ENCODE assay signal across 9 cellular contexts in genomic region chr3:186785517-186786018, GRCh38. TPM values are rescaled to one million over a fixed set of nuclear protein-coding genes. Genes with fewer than 3 reads are reported as not detected.
A peak's percentile ranks its signal among the peaks of the same experiment; 100 is the strongest.
DNase-seq lines count a peak whose midpoint lies in the region; ATAC-seq and TF ChIP-seq lines count a peak whose summit lies in the region.
"Had no signal": no experiment of that assay in that cellular context is flagged by ENCODE, and none has a peak within 500 bp of the region (broad histone marks: within the 10 kb centered on the region; RNA-seq: fewer than 3 reads in every experiment).

No MANE protein-coding gene starts in this region.

- H3K27me3 ChIP-seq in kidney epithelial cell (ENCODE audit: control insufficient read depth, insufficient read depth, low read length) (no peaks in the 10 kb centered on the region), thyroid gland (no peaks in the 10 kb centered on the region)

- peak overlapping the region; percentile 99 for H3K27ac Mint-ChIP-seq in activated naive CD8-positive, alpha-beta T cell treated with anti-CD3 and anti-CD28 coated beads, Interleukin-2, amount 10 ng/mL, durations not matched to agents 7 days and 5 days

- no peaks in the 10 kb centered on the region for H3K27me3 Mint-ChIP-seq in activated naive CD8-positive, alpha-beta T cell treated with anti-CD3 and anti-CD28 coated beads, Interleukin-2, amount 10 ng/mL, durations not matched to agents 7 days and 5 days

- H3K4me3 Mint-ChIP-seq in activated naive CD8-positive, alpha-beta T cell treated with anti-CD3 and anti-CD28 coated beads, Interleukin-2, amount 10 ng/mL, durations not matched to agents 7 days and 5 days = peak overlapping the region; percentile 100

- H3K36me3 ChIP-seq in kidney epithelial cell (ENCODE audit: control insufficient read depth, insufficient read depth, low read length) (peaks cover 2% of the 10 kb centered on the region), thyroid gland (peaks cover 55 to 61% of the 10 kb centered on the region in 2 donors)

- H3K4me1 Mint-ChIP-seq in activated naive CD8-positive, alpha-beta T cell treated with anti-CD3 and anti-CD28 coated beads, Interleukin-2, amount 10 ng/mL, durations not matched to agents 7 days and 5 days = peaks cover 51% of the 10 kb centered on the region

- ATAC-seq in activated naive CD8-positive, alpha-beta T cell treated with anti-CD3 and anti-CD28 coated beads, Interleukin-2, amount 10 ng/mL, durations not matched to agents 7 days and 5 days (ENCODE audit: low read depth) = no peak
- no peak for ATAC-seq in HG03439 (IDR thresholded peaks at IDR 0.05; ENCODE audit: unreplicated experiment)
- no peak for ATAC-seq in HG02970 (IDR thresholded peaks at IDR 0.05; ENCODE audit: low FRiP score, unreplicated experiment)

- H3K27ac ChIP-seq in thyroid gland = peak overlapping the region in 1 of 3 donors; percentile 100

- no peaks in the 10 kb centered on the region for H3K9me3 ChIP-seq in thyroid gland

- H3K36me3 Mint-ChIP-seq in activated naive CD8-positive, alpha-beta T cell treated with anti-CD3 and anti-CD28 coated beads, Interleukin-2, amount 10 ng/mL, durations not matched to agents 7 days and 5 days = peaks cover 52% of the 10 kb centered on the region

- peaks cover 33 to 37% of the 10 kb centered on the region in 2 donors for H3K4me1 ChIP-seq in thyroid gland

- no peaks in the 10 kb centered on the region for H3K9me3 Mint-ChIP-seq in activated naive CD8-positive, alpha-beta T cell treated with anti-CD3 and anti-CD28 coated beads, Interleukin-2, amount 10 ng/mL, durations not matched to agents 7 days and 5 days

- peak overlapping the region; percentile 99 for H3K4me3 ChIP-seq in kidney epithelial cell (ENCODE audit: low read depth, low read length)
- peak overlapping the region in 2 of 3 donors; percentile 55 to 89 for H3K4me3 ChIP-seq in thyroid gland (replicated peaks in 1 of 3)

- peak; percentile 50 for DNase-seq in activated CD8-positive, alpha-beta memory T cell treated with anti-CD3 and anti-CD28 coated beads for 24 hours
- no peak for DNase-seq in activated CD8-positive, alpha-beta memory T cell treated with anti-CD3 and anti-CD28 coated beads, Interleukin-2, amount 50 U/mL, for 48 hours
- DNase-seq in activated naive CD8-positive, alpha-beta T cell treated with anti-CD3 and anti-CD28 coated beads, Interleukin-2, amount 10 ng/mL, durations not matched to agents 7 days and 5 days = no peak
- no peak for DNase-seq in kidney epithelial cell (ENCODE audit: low read depth)
- no peak for DNase-seq in thyroid gland
- DNase-seq in dermis blood vessel endothelial cell = no peak
- DNase-seq: activated effector memory CD4-positive, alpha-beta T cell treated with Interleukin-2 at 50 U/mL for 16 hours had no signal

- WGBS in thyroid gland, 2 donors = 17 to 32% methylated on average over 7 of the region's 7 CpGs

- no peak for TF ChIP-seq CTCF in kidney epithelial cell (IDR thresholded peaks at IDR 0.05; ENCODE audit: insufficient read depth, low read length, poor library complexity, severe bottlenecking)
- no peak for TF ChIP-seq CTCF in thyroid gland (IDR thresholded peaks at IDR 0.05)

- TF ChIP-seq POLR2A in thyroid gland (IDR thresholded peaks at IDR 0.05) = no peak

- intact Hi-C loops in thyroid gland (cut with DNase I) = no loop called here

- POLR2A ChIA-PET in activated naive CD8-positive, alpha-beta T cell treated with anti-CD3 and anti-CD28 coated beads, Interleukin-2, amount 10 ng/mL, durations not matched to agents 7 days and 5 days (lab: Charles Lee) = interaction anchor here (0.9 to 4.6 kb wide), 6 partner anchors 13 to 849 kb away, joined by 6 to 91 read pairs (median 32); partner anchors contain the start of genes DNAJB11, RFC4 and TRA2B

RNA-seq across cellular contexts. Expression of gene EIF4A2, which starts 2.2 kb away (rescaled TPM):
- 100 to 1,000 TPM; 479 to 483 TPM for total RNA-seq in activated naive CD8-positive, alpha-beta T cell treated with anti-CD3 and anti-CD28 coated beads, Interleukin-2, amount 10 ng/mL, durations not matched to agents 7 days and 5 days
- 269 and 292 TPM in 2 replicates for total RNA-seq in kidney epithelial cell
- 100 to 1,000 TPM; 356 to 655 (median 412) TPM for total RNA-seq in thyroid gland
- 564 and 1,344 TPM in 2 replicates for total RNA-seq in dermis blood vessel endothelial cell

RNA-seq across cellular contexts. Expression of gene RFC4, which starts 20.7 kb away (rescaled TPM):
- total RNA-seq in activated naive CD8-positive, alpha-beta T cell treated with anti-CD3 and anti-CD28 coated beads, Interleukin-2, amount 10 ng/mL, durations not matched to agents 7 days and 5 days = 10 to 100 TPM; 75.2 to 77.6 TPM
- total RNA-seq in kidney epithelial cell (33.3 and 35.0 TPM in 2 replicates), thyroid gland (10 to 100 TPM in 1 of 4 donors, 1 to 10 TPM in 3; 7.3 to 10.9 (median 7.8) TPM), dermis blood vessel endothelial cell (27.9 and 32.0 TPM in 2 replicates)

RNA-seq across cellular contexts. Expression of gene ADIPOQ, which starts 56.9 kb away (rescaled TPM):
- total RNA-seq in activated naive CD8-positive, alpha-beta T cell treated with anti-CD3 and anti-CD28 coated beads, Interleukin-2, amount 10 ng/mL, durations not matched to agents 7 days and 5 days = not detected
- total RNA-seq in kidney epithelial cell (not detected in 2 replicates), thyroid gland (10 to 100 TPM in 1 of 4 donors, 1 to 10 TPM in 3; 1.6 to 13.4 (median 5.4) TPM), dermis blood vessel endothelial cell (not detected in 2 replicates)
